In genomic region chr7:1668932-1669485, GRCh38 we compare ENCODE assay signal across 10 cellular contexts. TPM values are rescaled to one million over a fixed set of nuclear protein-coding genes. Genes with fewer than 3 reads are reported as not detected.
DNase-seq lines count a peak whose midpoint lies in the region; ATAC-seq and TF ChIP-seq lines count a peak whose summit lies in the region.
"Had no signal": no experiment of that assay in that cellular context is flagged by ENCODE, and none has a peak within 500 bp of the region (broad histone marks: within the 10 kb centered on the region; RNA-seq: fewer than 3 reads in every experiment).

No MANE protein-coding gene starts in this region.

- H3K27ac Mint-ChIP-seq in activated naive CD4-positive, alpha-beta T cell treated with anti-CD3 and anti-CD28 coated beads for 36 hours: no peak overlapping the region
- H3K27ac Mint-ChIP-seq in activated naive CD4-positive, alpha-beta T cell treated with anti-CD3 and anti-CD28 coated beads, Interleukin-2, amount 50 U/mL, for 72 hours: no peak overlapping the region
- no peak overlapping the region for H3K27ac Mint-ChIP-seq in activated T-cell treated with anti-CD3 and anti-CD28 coated beads, Interleukin-2, amount 50 U/mL, for 72 hours
- H3K27ac Mint-ChIP-seq in immature natural killer cell (no peak overlapping the region), type B pancreatic cell (no peak overlapping the region)

- no peak for ATAC-seq in activated naive CD4-positive, alpha-beta T cell treated with anti-CD3 and anti-CD28 coated beads, Interleukin-2, amount 50 U/mL, for 72 hours
- ATAC-seq in activated T-cell treated with anti-CD3 and anti-CD28 coated beads, Interleukin-2, amount 50 U/mL, for 72 hours (replicated peaks in 1 of 2): no peak

- H3K9me3 Mint-ChIP-seq in activated naive CD4-positive, alpha-beta T cell treated with anti-CD3 and anti-CD28 coated beads for 36 hours: no peaks in the 10 kb centered on the region
- no peaks in the 10 kb centered on the region for H3K9me3 Mint-ChIP-seq in activated naive CD4-positive, alpha-beta T cell treated with anti-CD3 and anti-CD28 coated beads, Interleukin-2, amount 50 U/mL, for 72 hours
- H3K9me3 Mint-ChIP-seq in activated T-cell treated with anti-CD3 and anti-CD28 coated beads, Interleukin-2, amount 50 U/mL, for 72 hours: no peaks in the 10 kb centered on the region
- H3K9me3 Mint-ChIP-seq in immature natural killer cell (no peaks in the 10 kb centered on the region), type B pancreatic cell (no peaks in the 10 kb centered on the region)

- H3K27me3 Mint-ChIP-seq in activated naive CD4-positive, alpha-beta T cell treated with anti-CD3 and anti-CD28 coated beads for 36 hours (ENCODE audit: low read depth): peaks cover 32% of the 10 kb centered on the region
- peaks cover 27% of the 10 kb centered on the region for H3K27me3 Mint-ChIP-seq in activated T-cell treated with anti-CD3 and anti-CD28 coated beads, Interleukin-2, amount 50 U/mL, for 72 hours (ENCODE audit: low read depth)
- H3K27me3 Mint-ChIP-seq in immature natural killer cell (ENCODE audit: low read depth in 3 of 3) (peaks cover 6 to 13% (median 11%) of the 10 kb centered on the region in 3 donors), type B pancreatic cell (peaks cover 31% of the 10 kb centered on the region)

- no peaks in the 10 kb centered on the region for H3K36me3 Mint-ChIP-seq in activated naive CD4-positive, alpha-beta T cell treated with anti-CD3 and anti-CD28 coated beads for 36 hours (ENCODE audit: low read depth)
- no peaks in the 10 kb centered on the region for H3K36me3 Mint-ChIP-seq in activated naive CD4-positive, alpha-beta T cell treated with anti-CD3 and anti-CD28 coated beads, Interleukin-2, amount 50 U/mL, for 72 hours
- no peaks in the 10 kb centered on the region for H3K36me3 Mint-ChIP-seq in activated T-cell treated with anti-CD3 and anti-CD28 coated beads, Interleukin-2, amount 50 U/mL, for 72 hours (ENCODE audit: insufficient read depth in 2 of 2)
- H3K36me3 Mint-ChIP-seq in immature natural killer cell (no peaks in the 10 kb centered on the region), type B pancreatic cell (no peaks in the 10 kb centered on the region)

- CTCF ChIA-PET in activated naive CD4-positive, alpha-beta T cell treated with anti-CD3 and anti-CD28 coated beads for 36 hours (lab: Charles Lee): no interaction called here

- H3K4me3 Mint-ChIP-seq in activated naive CD4-positive, alpha-beta T cell treated with anti-CD3 and anti-CD28 coated beads for 36 hours: peak overlapping the region; percentile 14
- peak overlapping the region; percentile 29 to 68 for H3K4me3 Mint-ChIP-seq in activated T-cell treated with anti-CD3 and anti-CD28 coated beads, Interleukin-2, amount 50 U/mL, for 72 hours
- H3K4me3 Mint-ChIP-seq in immature natural killer cell (peak overlapping the region; percentile 3 to 70 (median 58)), type B pancreatic cell (peak overlapping the region; percentile 77)

- TF ChIP-seq CTCF in type B pancreatic cell (conservative IDR thresholded peaks at IDR 0.05): no peak

- peak; percentile 3 for DNase-seq in activated naive CD4-positive, alpha-beta T cell treated with anti-CD3 and anti-CD28 coated beads for 36 hours
- no peak for DNase-seq in activated naive CD4-positive, alpha-beta T cell treated with anti-CD3 and anti-CD28 coated beads, Interleukin-2, amount 50 U/mL, for 72 hours (ENCODE audit: low spot score in 2 of 2)
- DNase-seq in activated T-cell treated with anti-CD3 and anti-CD28 coated beads, Interleukin-2, amount 50 U/mL, for 72 hours: no peak
- DNase-seq in immature natural killer cell: no peak
- no peak for DNase-seq in type B pancreatic cell (ENCODE audit: extremely low spot score, unreplicated experiment)
- DNase-seq in C1 segment of cervical spinal cord (lab: John Stamatoyannopoulos, UW): no peak
- DNase-seq in NCI-H1694 (lab: John Stamatoyannopoulos, UW): no peak
- no peak for DNase-seq in hepatic stellate cell (ENCODE audit: low spot score)
- DNase-seq: anterior cingulate cortex had no signal

- H3K4me1 Mint-ChIP-seq in activated naive CD4-positive, alpha-beta T cell treated with anti-CD3 and anti-CD28 coated beads for 36 hours (ENCODE audit: low read depth): peaks cover 13% of the 10 kb centered on the region
- H3K4me1 Mint-ChIP-seq in activated T-cell treated with anti-CD3 and anti-CD28 coated beads, Interleukin-2, amount 50 U/mL, for 72 hours (ENCODE audit: low read depth): peaks cover 5% of the 10 kb centered on the region
- H3K4me1 Mint-ChIP-seq in immature natural killer cell (peaks cover 6 to 12% of the 10 kb centered on the region in 2 donors), type B pancreatic cell (ENCODE audit: unreplicated experiment) (peaks cover 5% of the 10 kb centered on the region)

- intact Hi-C loops in activated naive CD4-positive, alpha-beta T cell treated with anti-CD3 and anti-CD28 coated beads for 36 hours (cut with micrococcal nuclease): loop anchor here (10.0 kb wide), 1 partner anchor 256 kb away; no protein-coding TSS in a partner anchor

RNA-seq across cellular contexts. Expression of gene ELFN1, which starts 1.1 kb away (rescaled TPM):
- total RNA-seq in activated naive CD4-positive, alpha-beta T cell treated with anti-CD3 and anti-CD28 coated beads for 36 hours: not detected
- under 1 TPM in 1 of 2 donors, not detected in 1; 0.07 TPM for total RNA-seq in activated naive CD4-positive, alpha-beta T cell treated with anti-CD3 and anti-CD28 coated beads, Interleukin-2, amount 50 U/mL, for 72 hours
- total RNA-seq in activated T-cell treated with anti-CD3 and anti-CD28 coated beads, Interleukin-2, amount 50 U/mL, for 72 hours: not detected
- polyA plus RNA-seq in immature natural killer cell: under 1 TPM in 1 of 3 donors, not detected in 2; 0.08 TPM
- 5.7 and 5.8 TPM in 2 replicates for total RNA-seq in type B pancreatic cell (ENCODE audit: low replicate concordance)
- total RNA-seq: LHCN-M2 had no signal

Comparison
In these comparisons a context has a peak if more than half of its experiments do, and no peak if none do; other contexts are left out.
1. H3K4me3 Mint-ChIP-seq: peak in every context shown above with its lines; median percentile 77 in type B pancreatic cell; 58 in immature natural killer cell; 48 in activated T-cell treated with anti-CD3 and anti-CD28 coated beads, Interleukin-2, amount 50 U/mL, for 72 hours; 14 in activated naive CD4-positive, alpha-beta T cell treated with anti-CD3 and anti-CD28 coated beads for 36 hours.